Comparison of ENCODE assay signal across 2 cellular contexts in the genomic region with DNA sequence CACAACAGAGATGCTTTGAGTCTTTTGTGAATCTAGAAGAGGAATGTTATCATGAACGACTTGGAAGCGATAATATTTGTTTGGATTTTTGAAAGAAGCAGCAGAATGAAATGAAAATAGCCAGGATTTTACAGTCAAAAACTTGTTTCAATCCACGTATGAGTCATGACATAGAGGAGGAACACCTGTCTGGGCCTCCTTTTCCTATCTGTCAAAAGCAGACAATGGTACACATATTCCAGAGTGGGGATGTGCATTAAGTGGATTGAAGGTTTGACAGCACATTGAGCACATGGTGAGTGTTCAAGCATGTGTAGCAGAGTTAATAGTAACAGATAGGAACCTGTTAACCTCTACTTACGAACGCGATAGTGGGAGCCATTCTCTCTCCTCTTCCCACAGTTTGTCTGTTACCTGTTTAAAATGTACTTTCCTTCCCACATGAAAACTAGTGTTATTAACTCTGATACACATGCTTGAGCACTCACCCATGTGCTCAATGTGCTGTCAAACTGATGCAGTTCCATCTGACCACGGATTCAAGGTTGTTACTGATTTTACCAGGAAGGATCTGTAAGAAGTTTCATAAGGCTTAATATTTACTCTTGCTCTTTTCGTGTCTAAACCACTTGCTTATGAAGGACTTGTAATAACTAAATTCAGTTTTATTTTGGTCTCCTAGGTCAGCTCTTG.
TF ChIP-seq lines count a peak whose summit lies in the region.

No MANE protein-coding gene starts in this region.

TF ChIP-seq in HepG2, 621 proteins besides CTCF, POLR2A, EP300 and RAD21:
- TF ChIP-seq, protein P1, sequence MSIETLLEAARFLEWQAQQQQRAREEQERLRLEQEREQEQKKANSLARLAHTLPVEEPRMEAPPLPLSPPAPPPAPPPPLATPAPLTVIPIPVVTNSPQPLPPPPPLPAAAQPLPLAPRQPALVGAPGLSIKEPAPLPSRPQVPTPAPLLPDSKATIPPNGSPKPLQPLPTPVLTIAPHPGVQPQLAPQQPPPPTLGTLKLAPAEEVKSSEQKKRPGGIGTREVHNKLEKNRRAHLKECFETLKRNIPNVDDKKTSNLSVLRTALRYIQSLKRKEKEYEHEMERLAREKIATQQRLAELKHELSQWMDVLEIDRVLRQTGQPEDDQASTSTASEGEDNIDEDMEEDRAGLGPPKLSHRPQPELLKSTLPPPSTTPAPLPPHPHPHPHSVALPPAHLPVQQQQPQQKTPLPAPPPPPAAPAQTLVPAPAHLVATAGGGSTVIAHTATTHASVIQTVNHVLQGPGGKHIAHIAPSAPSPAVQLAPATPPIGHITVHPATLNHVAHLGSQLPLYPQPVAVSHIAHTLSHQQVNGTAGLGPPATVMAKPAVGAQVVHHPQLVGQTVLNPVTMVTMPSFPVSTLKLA (IDR thresholded peaks at IDR 0.05), result peak; percentile 64; the same call in 1 of the 2 replicates
- TF ChIP-seq ZNF264 (CRISPR knock-in tag; IDR thresholded peaks at IDR 0.05) (no peak), KMT2B (CRISPR knock-in tag; IDR thresholded peaks at IDR 0.05) (no peak), DNMT3B (CRISPR knock-in tag; conservative IDR thresholded peaks at IDR 0.05) (no peak)

TF ChIP-seq in neural cell, 6 proteins besides CTCF, POLR2A, EP300 and RAD21 (continued from another document):
- TF ChIP-seq, protein P2, sequence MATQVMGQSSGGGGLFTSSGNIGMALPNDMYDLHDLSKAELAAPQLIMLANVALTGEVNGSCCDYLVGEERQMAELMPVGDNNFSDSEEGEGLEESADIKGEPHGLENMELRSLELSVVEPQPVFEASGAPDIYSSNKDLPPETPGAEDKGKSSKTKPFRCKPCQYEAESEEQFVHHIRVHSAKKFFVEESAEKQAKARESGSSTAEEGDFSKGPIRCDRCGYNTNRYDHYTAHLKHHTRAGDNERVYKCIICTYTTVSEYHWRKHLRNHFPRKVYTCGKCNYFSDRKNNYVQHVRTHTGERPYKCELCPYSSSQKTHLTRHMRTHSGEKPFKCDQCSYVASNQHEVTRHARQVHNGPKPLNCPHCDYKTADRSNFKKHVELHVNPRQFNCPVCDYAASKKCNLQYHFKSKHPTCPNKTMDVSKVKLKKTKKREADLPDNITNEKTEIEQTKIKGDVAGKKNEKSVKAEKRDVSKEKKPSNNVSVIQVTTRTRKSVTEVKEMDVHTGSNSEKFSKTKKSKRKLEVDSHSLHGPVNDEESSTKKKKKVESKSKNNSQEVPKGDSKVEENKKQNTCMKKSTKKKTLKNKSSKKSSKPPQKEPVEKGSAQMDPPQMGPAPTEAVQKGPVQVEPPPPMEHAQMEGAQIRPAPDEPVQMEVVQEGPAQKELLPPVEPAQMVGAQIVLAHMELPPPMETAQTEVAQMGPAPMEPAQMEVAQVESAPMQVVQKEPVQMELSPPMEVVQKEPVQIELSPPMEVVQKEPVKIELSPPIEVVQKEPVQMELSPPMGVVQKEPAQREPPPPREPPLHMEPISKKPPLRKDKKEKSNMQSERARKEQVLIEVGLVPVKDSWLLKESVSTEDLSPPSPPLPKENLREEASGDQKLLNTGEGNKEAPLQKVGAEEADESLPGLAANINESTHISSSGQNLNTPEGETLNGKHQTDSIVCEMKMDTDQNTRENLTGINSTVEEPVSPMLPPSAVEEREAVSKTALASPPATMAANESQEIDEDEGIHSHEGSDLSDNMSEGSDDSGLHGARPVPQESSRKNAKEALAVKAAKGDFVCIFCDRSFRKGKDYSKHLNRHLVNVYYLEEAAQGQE (IDR thresholded peaks at IDR 0.05; ENCODE audit: borderline replicate concordance), result peak; percentile 99
- TF ChIP-seq POLR2AphosphoS5 (IDR thresholded peaks at IDR 0.05) (peak; percentile 84), SMC3 (conservative IDR thresholded peaks at IDR 0.05; ENCODE audit: poor library complexity) (peak; percentile 34), EZH2 (IDR thresholded peaks at IDR 0.05; ENCODE audit: borderline replicate concordance, insufficient read depth, low read length, poor library complexity, severe bottlenecking) (no peak)
